Comparison of ENCODE assay signal across 18 cellular contexts in the genomic region with DNA sequence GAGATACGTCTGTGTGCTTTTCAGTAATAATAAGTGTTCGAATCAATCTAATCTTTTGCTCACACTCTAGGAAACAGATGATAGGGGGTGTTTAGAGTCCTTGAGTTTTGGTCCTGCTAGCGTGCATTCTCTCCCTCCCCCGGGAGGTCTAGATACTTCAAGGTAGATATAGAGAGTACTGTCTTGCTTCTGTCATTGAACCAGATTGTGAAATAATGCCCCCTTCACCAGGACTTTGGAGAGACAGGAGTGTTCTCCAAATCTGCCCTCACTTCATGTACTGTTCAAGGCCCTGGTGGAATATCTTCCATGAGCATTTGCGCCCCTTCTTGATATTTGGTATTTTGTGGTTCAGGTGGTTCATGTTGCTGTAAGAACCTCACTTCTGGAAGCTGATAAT.
"Had no signal": no experiment of that assay in that cellular context is flagged by ENCODE, and none has a peak within 500 bp of the region (broad histone marks: within the 10 kb centered on the region; RNA-seq: fewer than 3 reads in every experiment).

No MANE protein-coding gene starts in this region.

- H3K4me3 ChIP-seq: esophagus squamous epithelium, gastroesophageal sphincter, psoas muscle, right lobe of liver, stomach, thoracic aorta, transverse colon had no signal

- H3K9me3 ChIP-seq: esophagus squamous epithelium, gastroesophageal sphincter, psoas muscle, right lobe of liver, stomach, thoracic aorta, transverse colon had no signal

- H3K4me1 ChIP-seq: psoas muscle, right lobe of liver had no signal

- H3K27ac Mint-ChIP-seq: mesothelial cell of epicardium; natural killer cell treated with Interleukin-12 subunit alpha and Interleukin-12 subunit beta and Interleukin-15 and Interleukin-18, amount 100 ng/mL, for 72 hours; stimulated activated naive B cell treated with anti-CD40 and anti-IgM and Interleukin-4, amounts not matched to agents 10 μg/mL and 1 μg/mL and 100 μg/mL, for 72 hours had no signal

- H3K27me3 ChIP-seq: esophagus squamous epithelium, gastroesophageal sphincter, right lobe of liver, stomach, transverse colon had no signal

- H3K36me3 ChIP-seq: esophagus squamous epithelium, gastroesophageal sphincter, right lobe of liver, thoracic aorta, transverse colon had no signal

- H3K27me3 Mint-ChIP-seq: natural killer cell treated with Interleukin-12 subunit alpha and Interleukin-12 subunit beta and Interleukin-15 and Interleukin-18, amount 100 ng/mL, for 72 hours; stimulated activated naive B cell treated with anti-CD40 and anti-IgM and Interleukin-4, amounts not matched to agents 10 μg/mL and 1 μg/mL and 100 μg/mL, for 72 hours had no signal

- ATAC-seq: gastroesophageal sphincter; left lobe of liver; natural killer cell treated with Interleukin-12 subunit alpha and Interleukin-12 subunit beta and Interleukin-15 and Interleukin-18, amount 100 ng/mL, for 72 hours; psoas muscle; right lobe of liver; stimulated activated naive B cell treated with anti-CD40 and anti-IgM and Interleukin-4, amounts not matched to agents 10 μg/mL and 1 μg/mL and 100 μg/mL, for 72 hours had no signal

- H3K27ac ChIP-seq: esophagus squamous epithelium, gastroesophageal sphincter, psoas muscle, right lobe of liver, stomach, thoracic aorta, transverse colon had no signal

- H3K9me3 Mint-ChIP-seq: natural killer cell treated with Interleukin-12 subunit alpha and Interleukin-12 subunit beta and Interleukin-15 and Interleukin-18, amount 100 ng/mL, for 72 hours had no signal

- H3K4me3 Mint-ChIP-seq: mesothelial cell of epicardium; natural killer cell treated with Interleukin-12 subunit alpha and Interleukin-12 subunit beta and Interleukin-15 and Interleukin-18, amount 100 ng/mL, for 72 hours; stimulated activated naive B cell treated with anti-CD40 and anti-IgM and Interleukin-4, amounts not matched to agents 10 μg/mL and 1 μg/mL and 100 μg/mL, for 72 hours had no signal

- DNase-seq: esophagus squamous epithelium; foreskin fibroblast; glutamatergic neuron; islet precursor cell; mammary epithelial cell; psoas muscle; retina; right lobe of liver; stimulated activated CD4-positive, alpha-beta T cell treated with anti-CD3 and anti-CD28 coated beads, Interleukin-4, amount 100 ng/mL, for 24 hours; stimulated activated naive B cell treated with anti-CD40 and anti-IgM and Interleukin-4, amounts not matched to agents 10 μg/mL and 1 μg/mL and 100 μg/mL, for 72 hours; stomach; substantia nigra; transverse colon had no signal

- H3K36me3 Mint-ChIP-seq: natural killer cell treated with Interleukin-12 subunit alpha and Interleukin-12 subunit beta and Interleukin-15 and Interleukin-18, amount 100 ng/mL, for 72 hours had no signal
